16 cellular contexts compared by ENCODE assay signal in genomic region chr19:11950312-11950711, GRCh38.
"Had no signal": no experiment of that assay in that cellular context is flagged by ENCODE, and none has a peak within 500 bp of the region (broad histone marks: within the 10 kb centered on the region; RNA-seq: fewer than 3 reads in every experiment).

No MANE protein-coding gene starts in this region.

- H3K27me3 ChIP-seq: ovary, tibial nerve, uterus had no signal

- ATAC-seq: activated CD8-positive, alpha-beta T cell treated with anti-CD3 and anti-CD28 coated beads, Interleukin-2, amount 10 ng/mL, durations not matched to agents 7 days and 5 days; esophagus mucosa; left ventricle myocardium superior had no signal

- H3K27ac ChIP-seq: ovary, tibial nerve, uterus had no signal

- H3K4me1 ChIP-seq: tibial nerve, uterus had no signal

- H3K4me3 ChIP-seq: ovary, tibial nerve, uterus had no signal

- DNase-seq: activated B cell treated with CpG ODN at 0.5 μM for 24 hours; activated CD4-positive, alpha-beta T cell treated with anti-CD3 and anti-CD28 coated beads for 48 hours; activated CD8-positive, alpha-beta memory T cell treated with anti-CD3 and anti-CD28 coated beads, Interleukin-2, amount 50 U/mL, for 4 hours; activated CD8-positive, alpha-beta T cell treated with anti-CD3 and anti-CD28 coated beads, Interleukin-2, amount 10 ng/mL, durations not matched to agents 7 days and 5 days; activated naive CD8-positive, alpha-beta T cell treated with anti-CD3 and anti-CD28 coated beads for 36 hours; left ventricle myocardium superior; mesenchymal stem cell; ovary; stimulated activated CD4-positive, alpha-beta T cell treated with anti-CD3 and anti-CD28 coated beads, Interleukin-15, amount 100 ng/mL, for 24 hours; stimulated activated CD4-positive, alpha-beta T cell treated with anti-CD3 and anti-CD28 coated beads, Interleukin-4, amount 100 ng/mL, for 1 hour; stimulated activated naive CD4-positive, alpha-beta T cell; substantia nigra; T-helper 2 cell; uterus had no signal

- H3K36me3 ChIP-seq: ovary, uterus had no signal
